ENCODE assay signal across 1 cellular context in genomic region chr22:21686634-21687393, GRCh38.
TF ChIP-seq lines count a peak whose summit lies in the region.

No MANE protein-coding gene starts in this region.

TF ChIP-seq in K562, 482 proteins besides CTCF, POLR2A, EP300 and RAD21 (continued from another document and continues in another):
- TF ChIP-seq XRCC5 (IDR thresholded peaks at IDR 0.05; ENCODE audit: low read depth, low read length) (no peak), NFRKB (IDR thresholded peaks at IDR 0.05; ENCODE audit: low read depth) (no peak), MGA (IDR thresholded peaks at IDR 0.05) (no peak), L3MBTL2 (IDR thresholded peaks at IDR 0.05) (no peak), DMBX1 (CRISPR knock-in tag; IDR thresholded peaks at IDR 0.05; ENCODE audit: borderline replicate concordance) (no peak), KDM2B (CRISPR knock-in tag; IDR thresholded peaks at IDR 0.05) (no peak), SMAD2 (IDR thresholded peaks at IDR 0.05; ENCODE audit: low read depth, low read length) (no peak), RCOR1 (IDR thresholded peaks at IDR 0.05; ENCODE audit: borderline replicate concordance in 1 of 2, low read depth in 2 of 2, low read length in 2 of 2) (no peak), BRF2 (IDR thresholded peaks at IDR 0.05; ENCODE audit: borderline replicate concordance, insufficient read depth, insufficient read length) (no peak), E2F1 (CRISPR knock-in tag; IDR thresholded peaks at IDR 0.05) (0 out of 2 replicates have a peak, but pooled peaks have one; percentile 37), DACH1 (IDR thresholded peaks at IDR 0.05; ENCODE audit: partially characterized antibody) (no peak), GABPB2 (CRISPR knock-in tag; conservative IDR thresholded peaks at IDR 0.05) (no peak), CREM (IDR thresholded peaks at IDR 0.05; ENCODE audit: low read depth) (no peak), HMGXB4 (CRISPR knock-in tag; IDR thresholded peaks at IDR 0.05) (peak; percentile 30; the same call in 1 of the 2 replicates), SMC3 (conservative IDR thresholded peaks at IDR 0.05; ENCODE audit: insufficient read depth, low read depth, low read length) (no peak), MEF2A (IDR thresholded peaks at IDR 0.05; ENCODE audit: control insufficient read depth, low read depth, low read length) (no peak), TEAD1 (CRISPR knock-in tag; IDR thresholded peaks at IDR 0.05) (no peak), PHB (CRISPR knock-in tag; IDR thresholded peaks at IDR 0.05) (0 out of 2 replicates have a peak, but pooled peaks have one; percentile 57), ETV1 (tag; conservative IDR thresholded peaks at IDR 0.05; ENCODE audit: low read depth) (0 out of 2 replicates have a peak, but pooled peaks have one; percentile 6), MITF (IDR thresholded peaks at IDR 0.05) (no peak), ZNF696 (CRISPR knock-in tag; conservative IDR thresholded peaks at IDR 0.05) (no peak), ARNT (IDR thresholded peaks at IDR 0.05) (no peak), FOXM1 (IDR thresholded peaks at IDR 0.05; ENCODE audit: low read depth) (no peak), FOXM1 (CRISPR knock-in tag; IDR thresholded peaks at IDR 0.05; ENCODE audit: low read depth) (0 out of 2 replicates have a peak, but pooled peaks have one; percentile 57), HMBOX1 (IDR thresholded peaks at IDR 0.05) (no peak), ADNP (tag; IDR thresholded peaks at IDR 0.05) (no peak), ELK1 (CRISPR knock-in tag; IDR thresholded peaks at IDR 0.05) (no peak), MXD1 (CRISPR knock-in tag; IDR thresholded peaks at IDR 0.05; ENCODE audit: borderline replicate concordance, poor library complexity, severe bottlenecking) (no peak), HBP1 (CRISPR knock-in tag; IDR thresholded peaks at IDR 0.05) (no peak)
